ENCODE assay signal across 18 cellular contexts in the genomic region with DNA sequence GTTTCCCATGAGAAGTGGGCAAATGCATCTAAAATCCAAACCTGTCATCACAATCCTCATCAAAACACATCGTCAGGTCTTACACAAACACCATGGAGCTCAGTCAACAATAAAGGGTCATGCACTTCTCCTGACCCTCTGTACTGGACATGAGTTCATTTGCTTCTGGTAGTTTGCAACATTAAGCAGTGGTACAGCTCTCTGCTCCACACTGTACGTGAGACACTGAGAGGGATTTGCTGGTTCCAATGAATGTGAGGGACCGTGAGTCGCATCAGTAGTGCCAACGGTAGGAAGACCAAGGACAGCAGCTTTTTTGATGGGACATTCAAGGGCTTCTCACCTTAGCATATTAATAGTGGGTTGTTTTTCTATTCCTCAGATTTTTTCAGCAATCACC.
DNase-seq lines count a peak whose midpoint lies in the region; ATAC-seq, FAIRE-seq and TF ChIP-seq lines count a peak whose summit lies in the region.
"Had no signal": no experiment of that assay in that cellular context is flagged by ENCODE, and none has a peak within 500 bp of the region (broad histone marks: within the 10 kb centered on the region; RNA-seq: fewer than 3 reads in every experiment).

No MANE protein-coding gene starts in this region.

- H3K27ac ChIP-seq in liver (ENCODE audit: low read depth in 1 of 2, low read length in 2 of 2) = no peak overlapping the region
- no peak overlapping the region for H3K27ac ChIP-seq in HepG2 (ENCODE audit: extremely low read length, insufficient read depth, low read length)
- peak overlapping the region in 1 of 3 donors; percentile 29 for H3K27ac ChIP-seq in right lobe of liver
- no peak overlapping the region for H3K27ac ChIP-seq in neural progenitor cell
- H3K27ac ChIP-seq: 22Rv1, BLaER1 had no signal

- no peaks in the 10 kb centered on the region for H3K27me3 ChIP-seq in liver (ENCODE audit: control insufficient read depth in 4 of 4, insufficient read depth in 4 of 4, low read length in 3 of 4)
- H3K27me3 ChIP-seq in HepG2 (ENCODE audit: control insufficient read depth in 1 of 2, insufficient read depth in 2 of 2, low read length in 2 of 2) = no peaks in the 10 kb centered on the region
- H3K27me3 ChIP-seq in right lobe of liver = no peaks in the 10 kb centered on the region
- no peaks in the 10 kb centered on the region for H3K27me3 ChIP-seq in neural progenitor cell
- H3K27me3 ChIP-seq: BLaER1 had no signal

- H3K4me3 ChIP-seq in liver (ENCODE audit: low read depth in 1 of 3, low read length in 3 of 3) (no peak overlapping the region), HepG2 (replicated peaks in 1 of 3; ENCODE audit: insufficient read depth in 1 of 3, low read depth in 2 of 3, low read length in 3 of 3) (no peak overlapping the region), right lobe of liver (no peak overlapping the region), neural progenitor cell (no peak overlapping the region)
- H3K4me3 ChIP-seq: BLaER1, HAP-1 had no signal

- TF ChIP-seq POLR2A in HepG2 (IDR thresholded peaks at IDR 0.05; ENCODE audit: insufficient read depth in 1 of 2, low read depth in 2 of 2, low read length in 2 of 2) (no peak), right lobe of liver (IDR thresholded peaks at IDR 0.05) (no peak)

- TF ChIP-seq RAD21 in liver (IDR thresholded peaks at IDR 0.05) (peak; percentile 26 to 28), HepG2 (CRISPR knock-in tag; IDR thresholded peaks at IDR 0.05) (no peak)

- H2AFZ ChIP-seq in HepG2 (ENCODE audit: low read length) (no peak overlapping the region), neural progenitor cell (replicated peaks) (no peak overlapping the region)

- H3K27ac Mint-ChIP-seq in chondrocyte (ENCODE audit: unreplicated experiment) (peak overlapping the region; percentile 39), neural progenitor cell (no peak overlapping the region)
- H3K27ac Mint-ChIP-seq: CD8-positive, alpha-beta memory T cell; IgD-negative memory B cell had no signal

- H3K4me1 Mint-ChIP-seq in chondrocyte (ENCODE audit: low read depth) (peaks cover 12% of the 10 kb centered on the region), neural progenitor cell (peaks cover 39% of the 10 kb centered on the region)
- H3K4me1 Mint-ChIP-seq: IgD-negative memory B cell had no signal

- no TSS peak for BruUV-seq in HepG2 (replicated peaks; lab: Mats Ljungman, UMichigan)

- H3K9me3 ChIP-seq in liver (ENCODE audit: control insufficient read depth in 4 of 4, low read length in 3 of 4) (no peaks in the 10 kb centered on the region), HepG2 (ENCODE audit: low read length) (no peaks in the 10 kb centered on the region), right lobe of liver (no peaks in the 10 kb centered on the region), neural progenitor cell (ENCODE audit: low read depth) (no peaks in the 10 kb centered on the region)
- H3K9me3 ChIP-seq: HAP-1 had no signal

- H3K9ac ChIP-seq in liver (ENCODE audit: low read depth in 1 of 2, low read length in 2 of 2) (no peak overlapping the region), HepG2 (ENCODE audit: insufficient read depth, low read depth, low read length) (no peak overlapping the region), neural progenitor cell (no peak overlapping the region)
- H3K9ac ChIP-seq: BLaER1 had no signal

- H3K4me1 ChIP-seq in liver (ENCODE audit: control insufficient read depth in 4 of 4, insufficient read depth in 4 of 4, low read length in 3 of 4) = peaks cover 1 to 18% (median 9%) of the 10 kb centered on the region in 4 donors
- H3K4me1 ChIP-seq in HepG2 (ENCODE audit: insufficient read depth, low read length) = no peaks in the 10 kb centered on the region
- H3K4me1 ChIP-seq in right lobe of liver = peaks cover 0 to 24% (median 8%) of the 10 kb centered on the region in 4 donors
- peaks cover 21% of the 10 kb centered on the region for H3K4me1 ChIP-seq in neural progenitor cell
- H3K4me1 ChIP-seq: HAP-1 had no signal

- H3K27me3 Mint-ChIP-seq in chondrocyte (ENCODE audit: low read depth) (no peaks in the 10 kb centered on the region), neural progenitor cell (ENCODE audit: insufficient read depth, low read depth) (peaks cover 4% of the 10 kb centered on the region)

- 42% methylated on average over 5 of the region's 5 CpGs for WGBS in liver
- 0% methylated on average over 5 of the region's 5 CpGs for WGBS in HepG2 (ENCODE audit: low lambda C conversion rate)
- WGBS in right lobe of liver (ENCODE audit: insufficient coverage, low coverage, low lambda C conversion rate, missing lambda C conversion rate) = 43% methylated on average over 5 of the region's 5 CpGs

- no peaks in the 10 kb centered on the region for H4K20me1 ChIP-seq in HepG2 (ENCODE audit: insufficient read depth, low read length)
- no peaks in the 10 kb centered on the region for H4K20me1 ChIP-seq in neural progenitor cell (ENCODE audit: low read depth)
- H4K20me1 ChIP-seq: BLaER1 had no signal

- H3K4me3 Mint-ChIP-seq in chondrocyte (ENCODE audit: unreplicated experiment) (no peak overlapping the region), neural progenitor cell (no peak overlapping the region)
- H3K4me3 Mint-ChIP-seq: CD8-positive, alpha-beta memory T cell; IgD-negative memory B cell had no signal

- POLR2A ChIA-PET in HepG2 (lab: Yijun Ruan, JAX) = no interaction called here

- no peaks in the 10 kb centered on the region for H3F3A ChIP-seq in neural progenitor cell (ENCODE audit: low read depth)

- FAIRE-seq in HepG2 (lab: Jason Lieb, UNC) = no peak
- FAIRE-seq: GM18507 had no signal

- H3K4me2 ChIP-seq in HepG2 (ENCODE audit: low read depth, low read length) (no peak overlapping the region), neural progenitor cell (no peak overlapping the region)
- H3K4me2 ChIP-seq: BLaER1 had no signal

- H3K9me3 Mint-ChIP-seq in chondrocyte (ENCODE audit: low read depth) = peaks cover 4% of the 10 kb centered on the region
- peaks cover 2% of the 10 kb centered on the region for H3K9me3 Mint-ChIP-seq in neural progenitor cell
- H3K9me3 Mint-ChIP-seq: IgD-negative memory B cell had no signal

- intact Hi-C loops in HepG2 (cut with micrococcal nuclease; ENCODE audit: unreplicated experiment) (no loop called here), right lobe of liver (cut with DNase I) (no loop called here)

- in situ Hi-C loops in HepG2 (cut with HindIII; ENCODE audit: extremely low pct_ligation_motif_present, low pct_unique_long_range_greater_than_20kb) = no loop called here

- DNase-seq in HepG2 (ENCODE audit: low spot score) (no peak), chondrocyte (ENCODE audit: low spot score) (no peak), right lobe of liver (no peak), neural progenitor cell (ENCODE audit: low spot score) (no peak), mucosa of gallbladder (ENCODE audit: low spot score) (no peak), NCI-H2171 treated with DMSO at 0.1 percent for 48 hours (lab: John Stamatoyannopoulos, UW) (no peak)
- DNase-seq: AML-193; CD8-positive, alpha-beta memory T cell; DMS53; GOT3; KG1 had no signal

- H3K36me3 ChIP-seq in liver (ENCODE audit: control insufficient read depth in 4 of 4, insufficient read depth in 3 of 4, low read depth in 1 of 4, low read length in 3 of 4) (no peaks in the 10 kb centered on the region), HepG2 (replicated peaks in 1 of 2; ENCODE audit: control insufficient read depth in 1 of 2, insufficient read depth in 2 of 2, low read length in 2 of 2) (no peaks in the 10 kb centered on the region), right lobe of liver (no peaks in the 10 kb centered on the region), neural progenitor cell (no peaks in the 10 kb centered on the region)
- H3K36me3 ChIP-seq: BLaER1, HAP-1 had no signal

- H3K36me3 Mint-ChIP-seq in chondrocyte (ENCODE audit: low read depth) (no peaks in the 10 kb centered on the region), neural progenitor cell (no peaks in the 10 kb centered on the region)
- H3K36me3 Mint-ChIP-seq: CD8-positive, alpha-beta memory T cell; IgD-negative memory B cell had no signal

- TF ChIP-seq EP300 in HepG2 (IDR thresholded peaks at IDR 0.05; ENCODE audit: low read depth in 2 of 2, low read length in 2 of 2) (no peak), HepG2 (CRISPR knock-in tag; IDR thresholded peaks at IDR 0.05; ENCODE audit: borderline replicate concordance) (no peak)

- TF ChIP-seq CTCF in liver (IDR thresholded peaks at IDR 0.05; ENCODE audit: low read depth, low read length, missing input control) = no peak
- TF ChIP-seq CTCF in HepG2 (CRISPR knock-in tag; IDR thresholded peaks at IDR 0.05) = no peak
- no peak for TF ChIP-seq CTCF in chondrocyte (IDR thresholded peaks at IDR 0.05)
- no peak for TF ChIP-seq CTCF in right lobe of liver (IDR thresholded peaks at IDR 0.05)
- no peak for TF ChIP-seq CTCF in neural progenitor cell (IDR thresholded peaks at IDR 0.05)

- CTCF ChIA-PET in HepG2 (lab: Yijun Ruan, JAX; ENCODE audit: low intra/inter-chr PET ratio, low total read pairs) = no interaction called here

- H3K79me2 ChIP-seq in HepG2 (ENCODE audit: insufficient read depth, low read length) = no peaks in the 10 kb centered on the region
- no peaks in the 10 kb centered on the region for H3K79me2 ChIP-seq in neural progenitor cell (ENCODE audit: low read depth)

- ATAC-seq in HepG2 (no peak), right lobe of liver (peak; percentile 86 to 95 (median 90)), HG03097 (IDR thresholded peaks at IDR 0.05; ENCODE audit: low FRiP score, unreplicated experiment) (no peak)

TF ChIP-seq in liver, 16 proteins besides CTCF, POLR2A, EP300 and RAD21 (continues in another document):
- peak; percentile 24 for TF ChIP-seq SP1 (IDR thresholded peaks at IDR 0.05)
- no peak for TF ChIP-seq HNF4G (IDR thresholded peaks at IDR 0.05)

TF ChIP-seq in HepG2, 621 proteins besides CTCF, POLR2A, EP300 and RAD21 (continues in another document):
- no peak for TF ChIP-seq GTF3A (CRISPR knock-in tag; conservative IDR thresholded peaks at IDR 0.05)

Comparison
In these comparisons a context has a peak if more than half of its experiments do, and no peak if none do; other contexts are left out.
1. ATAC-seq: peak in right lobe of liver (4 of 4); none in HepG2 (single experiment) and HG03097 (single experiment).